In the genomic region with DNA sequence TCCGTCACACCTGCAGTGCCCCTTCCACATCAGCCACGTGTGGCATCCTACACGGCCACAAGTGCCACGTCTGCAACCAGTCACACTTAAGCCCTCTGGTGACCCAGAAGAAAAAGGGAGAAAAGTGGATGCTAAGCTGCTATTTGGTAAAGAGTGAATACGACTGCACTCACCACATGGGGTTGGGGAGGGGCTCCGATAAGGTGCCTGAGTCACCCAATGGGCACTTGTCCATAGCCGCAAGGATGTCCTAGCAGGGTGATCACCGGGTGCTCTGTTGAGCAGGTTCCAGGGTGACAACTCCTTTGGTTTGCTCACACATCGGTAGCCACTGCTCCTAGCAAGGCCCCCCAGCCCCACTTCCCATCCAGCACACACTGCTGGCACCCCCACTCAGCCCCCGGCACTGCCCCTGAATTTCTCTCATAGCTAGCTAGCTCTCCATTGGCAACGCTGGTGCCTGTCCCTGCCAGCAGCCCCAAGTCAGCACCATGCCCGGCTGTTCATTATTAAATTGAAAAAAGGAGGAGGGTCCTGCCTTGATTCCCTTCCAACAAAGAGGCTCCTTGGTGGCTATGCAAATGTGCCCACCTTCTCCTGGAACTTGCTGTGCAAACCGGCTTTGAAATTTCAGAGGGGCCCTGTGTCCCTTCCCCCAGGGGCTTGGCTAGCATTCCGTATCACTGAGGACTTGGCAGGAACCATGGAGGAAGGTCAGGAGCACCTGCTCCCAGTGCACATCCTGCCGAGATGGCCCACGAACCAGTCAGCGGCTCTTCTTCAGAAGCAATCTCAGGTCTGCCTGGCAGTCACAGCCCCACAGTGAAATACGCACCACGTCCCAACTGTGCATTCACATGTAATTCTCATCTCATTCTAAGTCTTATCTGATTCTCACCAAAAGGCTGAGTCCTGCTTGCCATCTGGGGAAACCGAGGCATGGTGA, we compare ENCODE assay signal across 20 cellular contexts.
"Had no signal": no experiment of that assay in that cellular context is flagged by ENCODE, and none has a peak within 500 bp of the region (broad histone marks: within the 10 kb centered on the region; RNA-seq: fewer than 3 reads in every experiment).

No MANE protein-coding gene starts in this region.

- H3K9me3 Mint-ChIP-seq: activated B cell treated with CpG ODN at 0.5 μM for 24 hours; activated T-cell treated with anti-CD3 and anti-CD28 coated beads, Interleukin-2, amount 50 U/mL, for 4 hours; activated T-helper 2 cell treated with anti-CD3 and anti-CD28 coated beads, Interferon-gamma antibody, Interleukin-2, Interleukin-4, amounts not matched to agents 10 μg/mL and 5 μg/mL and 100 μg/mL, durations not matched to agents 14 hours and 24 hours and 36 hours; effector memory CD8-positive, alpha-beta T cell; stimulated activated naive CD8-positive, alpha-beta T cell treated with anti-CD3 and anti-CD28 coated beads, Interleukin-15, Interleukin-2, amounts not matched to agents 100 ng/mL and 50 ng/mL, for 24 hours had no signal

- H3K36me3 ChIP-seq: cardiac muscle cell, prostate gland, tibial artery had no signal

- H3K27me3 ChIP-seq: cardiac muscle cell had no signal

- H3K4me3 ChIP-seq: cardiac muscle cell, mucosa of descending colon, prostate gland, tibial artery had no signal

- H3K36me3 Mint-ChIP-seq: activated naive CD8-positive, alpha-beta T cell; naive B cell had no signal

- DNase-seq: activated B cell treated with CpG ODN at 0.5 μM for 24 hours; activated CD4-positive, alpha-beta T cell treated with anti-CD3 and anti-CD28 coated beads for 4 hours; activated CD4-positive, alpha-beta T cell treated with anti-CD3 and anti-CD28 coated beads, Interleukin-2, amount 50 U/mL, for 48 hours; activated CD8-positive, alpha-beta memory T cell treated with anti-CD3 and anti-CD28 coated beads, Interleukin-2, amount 50 U/mL, for 48 hours; activated naive CD4-positive, alpha-beta T cell; activated T-cell treated with anti-CD3 and anti-CD28 coated beads, Interleukin-2, amount 50 U/mL, for 4 hours; effector memory CD8-positive, alpha-beta T cell; mesendoderm; mucosa of descending colon; naive B cell; stimulated activated CD4-positive, alpha-beta T cell treated with anti-CD3 and anti-CD28 coated beads, Interleukin-12 subunit alpha, Interleukin-12 subunit beta, amount 100 ng/mL, for 4 hours; stimulated activated CD4-positive, alpha-beta T cell treated with anti-CD3 and anti-CD28 coated beads, Interleukin-4, amount 100 ng/mL, for 4 hours; T-helper 9 cell; tibial artery had no signal

- H3K9me3 ChIP-seq: mucosa of descending colon, prostate gland, tibial artery had no signal

- H3K27ac ChIP-seq: cardiac muscle cell, prostate gland, tibial artery had no signal

- H3K4me3 Mint-ChIP-seq: activated B cell treated with CpG ODN at 0.5 μM for 24 hours; activated naive CD8-positive, alpha-beta T cell; activated T-cell treated with anti-CD3 and anti-CD28 coated beads, Interleukin-2, amount 50 U/mL, for 4 hours; effector memory CD8-positive, alpha-beta T cell; stimulated activated naive CD8-positive, alpha-beta T cell treated with anti-CD3 and anti-CD28 coated beads, Interleukin-15, Interleukin-2, amounts not matched to agents 100 ng/mL and 50 ng/mL, for 24 hours had no signal

- H3K27ac Mint-ChIP-seq: activated B cell treated with CpG ODN at 0.5 μM for 24 hours; activated naive CD8-positive, alpha-beta T cell; activated T-helper 2 cell treated with anti-CD3 and anti-CD28 coated beads, Interferon-gamma antibody, Interleukin-2, Interleukin-4, amounts not matched to agents 10 μg/mL and 5 μg/mL and 100 μg/mL, durations not matched to agents 14 hours and 24 hours and 36 hours; effector memory CD8-positive, alpha-beta T cell; stimulated activated naive CD8-positive, alpha-beta T cell treated with anti-CD3 and anti-CD28 coated beads, Interleukin-15, Interleukin-2, amounts not matched to agents 100 ng/mL and 50 ng/mL, for 24 hours had no signal

- ATAC-seq: activated T-cell treated with anti-CD3 and anti-CD28 coated beads, Interleukin-2, amount 50 U/mL, for 4 hours; effector memory CD8-positive, alpha-beta T cell; esophagus mucosa; mucosa of descending colon had no signal

- H3K4me1 ChIP-seq: prostate gland, tibial artery had no signal

- H3K4me1 Mint-ChIP-seq: activated B cell treated with CpG ODN at 0.5 μM for 24 hours, naive B cell had no signal
